In the genomic region with DNA sequence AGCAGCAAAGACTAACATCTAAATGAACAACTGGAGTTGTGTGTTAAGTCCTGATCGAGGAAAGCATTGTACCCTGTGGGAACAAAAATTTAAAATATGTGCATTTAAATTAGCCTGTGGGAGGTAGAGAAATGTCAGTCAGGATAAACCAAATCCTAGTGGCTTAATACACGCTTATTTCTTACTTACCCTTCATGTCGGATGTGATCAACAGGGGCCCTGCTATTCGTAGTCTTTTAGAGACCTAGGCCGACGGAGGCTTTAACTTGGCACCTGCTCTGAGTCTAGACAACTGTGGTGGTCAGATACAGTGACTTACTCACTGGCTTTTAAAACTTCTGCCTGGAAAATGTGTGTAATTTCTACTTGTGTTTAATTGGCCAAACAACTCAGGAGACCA, we compare ENCODE assay signal across 24 cellular contexts. TPM values are rescaled to one million over a fixed set of nuclear protein-coding genes. Genes with fewer than 3 reads are reported as not detected.
"Had no signal": no experiment of that assay in that cellular context is flagged by ENCODE, and none has a peak within 500 bp of the region (broad histone marks: within the 10 kb centered on the region; RNA-seq: fewer than 3 reads in every experiment).

No MANE protein-coding gene starts in this region.

- H3K9me3 Mint-ChIP-seq: activated B cell treated with CpG ODN at 0.5 μM for 24 hours; activated CD4-positive, alpha-beta memory T cell treated with anti-CD3 and anti-CD28 coated beads for 36 hours; activated naive CD8-positive, alpha-beta T cell treated with anti-CD3 and anti-CD28 coated beads for 36 hours; activated T-helper 1 cell treated with anti-CD3 and anti-CD28 coated beads, Interleukin-12 subunit alpha, Interleukin-12 subunit beta, Interleukin-2, Interleukin-4 antibody, amounts not matched to agents 30 ng/mL and 10 ng/mL and 1 ng/mL, durations not matched to agents 14 hours and 24 hours and 36 hours; central memory CD8-positive, alpha-beta T cell; T-cell had no signal

- H3K9me3 ChIP-seq: colonic mucosa, esophagus muscularis mucosa, gastroesophageal sphincter, pancreas had no signal

- H3K4me3 ChIP-seq: colonic mucosa, esophagus muscularis mucosa, gastroesophageal sphincter, left lung, pancreas had no signal

- H3K27me3 ChIP-seq: colonic mucosa, esophagus muscularis mucosa, gastroesophageal sphincter, left lung, pancreas had no signal

- H3K4me1 Mint-ChIP-seq: activated B cell treated with CpG ODN at 0.5 μM for 24 hours; activated naive CD8-positive, alpha-beta T cell treated with anti-CD3 and anti-CD28 coated beads for 36 hours; central memory CD8-positive, alpha-beta T cell; naive B cell; T-cell had no signal

- H3K27ac ChIP-seq: colonic mucosa, esophagus muscularis mucosa, gastroesophageal sphincter, left lung had no signal

- H3K27ac Mint-ChIP-seq: activated B cell treated with CpG ODN at 0.5 μM for 24 hours; activated CD4-positive, alpha-beta memory T cell treated with anti-CD3 and anti-CD28 coated beads for 36 hours; activated naive CD8-positive, alpha-beta T cell treated with anti-CD3 and anti-CD28 coated beads for 36 hours; activated T-helper 1 cell treated with anti-CD3 and anti-CD28 coated beads, Interleukin-12 subunit alpha, Interleukin-12 subunit beta, Interleukin-2, Interleukin-4 antibody, amounts not matched to agents 30 ng/mL and 10 ng/mL and 1 ng/mL, durations not matched to agents 14 hours and 24 hours and 36 hours; naive B cell; T-cell had no signal

- DNase-seq: activated B cell treated with CpG ODN at 0.5 μM for 24 hours; activated CD4-positive, alpha-beta memory T cell treated with anti-CD3 and anti-CD28 coated beads for 36 hours; activated CD4-positive, alpha-beta T cell treated with anti-CD3 and anti-CD28 coated beads for 4 hours; activated naive CD8-positive, alpha-beta T cell treated with anti-CD3 and anti-CD28 coated beads for 36 hours; activated T-cell treated with anti-CD3 and anti-CD28 coated beads for 4 hours; amniotic stem cell; colonic mucosa; hippocampal formation; islet precursor cell; left lung; midbrain; naive B cell; pancreas; stimulated activated CD4-positive, alpha-beta T cell treated with anti-CD3 and anti-CD28 coated beads, Interleukin-12 subunit alpha, Interleukin-12 subunit beta, amount 100 ng/mL, for 4 hours; stimulated activated CD4-positive, alpha-beta T cell treated with anti-CD3 and anti-CD28 coated beads, Interleukin-1b, Interleukin-23, amount 100 ng/mL, for 48 hours; stimulated activated CD8-positive, alpha-beta memory T cell treated with anti-CD3 and anti-CD28 coated beads, Interleukin-4, amount 100 ng/mL, for 48 hours; stimulated activated naive CD4-positive, alpha-beta T cell; T-cell had no signal

- H3K36me3 Mint-ChIP-seq: activated CD4-positive, alpha-beta memory T cell treated with anti-CD3 and anti-CD28 coated beads for 36 hours; activated naive CD8-positive, alpha-beta T cell treated with anti-CD3 and anti-CD28 coated beads for 36 hours; naive B cell; T-cell had no signal

- H3K4me1 ChIP-seq: colonic mucosa, esophagus muscularis mucosa, gastroesophageal sphincter, left lung had no signal

- H3K36me3 ChIP-seq: colonic mucosa, esophagus muscularis mucosa, left lung, pancreas had no signal

- H3K4me3 Mint-ChIP-seq: activated B cell treated with CpG ODN at 0.5 μM for 24 hours; activated CD4-positive, alpha-beta memory T cell treated with anti-CD3 and anti-CD28 coated beads for 36 hours; activated naive CD8-positive, alpha-beta T cell treated with anti-CD3 and anti-CD28 coated beads for 36 hours; activated T-helper 1 cell treated with anti-CD3 and anti-CD28 coated beads, Interleukin-12 subunit alpha, Interleukin-12 subunit beta, Interleukin-2, Interleukin-4 antibody, amounts not matched to agents 30 ng/mL and 10 ng/mL and 1 ng/mL, durations not matched to agents 14 hours and 24 hours and 36 hours; central memory CD8-positive, alpha-beta T cell; naive B cell; T-cell had no signal

- ATAC-seq: gastroesophageal sphincter, left lung, pancreas, T-cell had no signal

RNA-seq across cellular contexts. Expression of gene GSTM5, which starts 18.6 kb away (rescaled TPM):
- total RNA-seq: activated CD4-positive, alpha-beta memory T cell treated with anti-CD3 and anti-CD28 coated beads for 36 hours; lung microvascular endothelial cell had no signal

RNA-seq across cellular contexts. Expression of gene EPS8L3, which starts 33.1 kb away (rescaled TPM):
- total RNA-seq: activated B cell treated with CpG ODN at 0.5 μM for 24 hours; activated CD4-positive, alpha-beta memory T cell treated with anti-CD3 and anti-CD28 coated beads for 36 hours; activated naive CD8-positive, alpha-beta T cell treated with anti-CD3 and anti-CD28 coated beads for 36 hours; activated T-helper 1 cell treated with anti-CD3 and anti-CD28 coated beads, Interleukin-12 subunit alpha, Interleukin-12 subunit beta, Interleukin-2, Interleukin-4 antibody, amounts not matched to agents 30 ng/mL and 10 ng/mL and 1 ng/mL, durations not matched to agents 14 hours and 24 hours and 36 hours; left lung; lung microvascular endothelial cell had no signal

RNA-seq across cellular contexts. Expression of gene GSTM1, which starts 43.0 kb away (rescaled TPM):
- total RNA-seq: activated naive CD8-positive, alpha-beta T cell treated with anti-CD3 and anti-CD28 coated beads for 36 hours; lung microvascular endothelial cell; ureter had no signal
